In genomic region chr17:40921026-40921425, GRCh38 we compare ENCODE assay signal across 1 cellular context.
TF ChIP-seq lines count a peak whose summit lies in the region.

No MANE protein-coding gene starts in this region.

TF ChIP-seq in HCT116, 20 proteins besides CTCF, POLR2A, EP300 and RAD21 (continued from another document):
- TF ChIP-seq ZBTB33 (IDR thresholded peaks at IDR 0.05; ENCODE audit: extremely low read depth, insufficient replicate concordance, low read length): no peak
- TF ChIP-seq ZFX (IDR thresholded peaks at IDR 0.05): no peak
- no peak for TF ChIP-seq ZNF274 (IDR thresholded peaks at IDR 0.05; ENCODE audit: low read depth, low read length)
- TF ChIP-seq TCF7L2 (IDR thresholded peaks at IDR 0.05; ENCODE audit: borderline replicate concordance, extremely low read depth, insufficient read depth, insufficient read length): no peak
- TF ChIP-seq MAX (IDR thresholded peaks at IDR 0.05): no peak
- no peak for TF ChIP-seq CEBPB (IDR thresholded peaks at IDR 0.05; ENCODE audit: low read depth)
- no peak for TF ChIP-seq SP1 (IDR thresholded peaks at IDR 0.05; ENCODE audit: low read depth)
- no peak for TF ChIP-seq SIN3A (IDR thresholded peaks at IDR 0.05; ENCODE audit: low read depth)
- TF ChIP-seq REST (IDR thresholded peaks at IDR 0.05; ENCODE audit: low read depth): no peak
- no peak for TF ChIP-seq EGR1 (IDR thresholded peaks at IDR 0.05; ENCODE audit: low read depth)
- no peak for TF ChIP-seq FOSL1 (IDR thresholded peaks at IDR 0.05; ENCODE audit: low read depth)
- TF ChIP-seq CBX3 (IDR thresholded peaks at IDR 0.05; ENCODE audit: low read depth): no peak; the same call in 1 of the 2 replicates
- no peak for TF ChIP-seq ATF3 (IDR thresholded peaks at IDR 0.05)
- TF ChIP-seq ELF1 (IDR thresholded peaks at IDR 0.05; ENCODE audit: borderline replicate concordance, low read depth): no peak
- TF ChIP-seq EZH2 (IDR thresholded peaks at IDR 0.05): no peak
- no peak for TF ChIP-seq YY1 (IDR thresholded peaks at IDR 0.05; ENCODE audit: extremely low read depth, insufficient replicate concordance, low read depth, low read length)
- no peak for TF ChIP-seq SRF (IDR thresholded peaks at IDR 0.05; ENCODE audit: low read depth)
